17 cellular contexts compared by ENCODE assay signal in the genomic region with DNA sequence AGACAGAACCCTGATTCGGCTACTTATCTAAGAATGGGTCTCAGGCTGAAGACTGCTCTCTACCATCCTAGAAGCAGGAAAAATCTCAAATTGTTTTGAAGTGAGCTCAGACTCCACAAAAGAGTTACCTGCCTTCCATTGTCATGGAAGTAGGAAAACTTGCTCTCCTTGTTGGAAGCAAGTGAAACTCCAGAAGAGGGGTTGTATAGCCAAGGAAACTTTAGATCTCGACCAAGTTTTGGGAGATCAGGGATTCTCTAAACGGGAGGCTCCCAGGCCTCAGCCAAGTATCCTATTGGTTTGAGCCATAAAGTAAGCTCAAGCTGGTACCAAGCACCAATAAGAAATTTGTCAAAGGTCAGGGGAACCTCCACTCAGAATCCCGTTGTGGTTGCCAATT.
"Had no signal": no experiment of that assay in that cellular context is flagged by ENCODE, and none has a peak within 500 bp of the region (broad histone marks: within the 10 kb centered on the region; RNA-seq: fewer than 3 reads in every experiment).

No MANE protein-coding gene starts in this region.

- DNase-seq: effector memory CD4-positive, alpha-beta T cell; foreskin keratinocyte; kidney glomerular epithelial cell; mammary epithelial cell; mucosa of descending colon; naive thymus-derived CD8-positive, alpha-beta T cell; posterior cingulate gyrus; spleen; stimulated activated CD4-positive, alpha-beta T cell treated with anti-CD3 and anti-CD28 coated beads, Interleukin-15, amount 100 ng/mL, for 24 hours; stimulated activated CD4-positive, alpha-beta T cell treated with anti-CD3 and anti-CD28 coated beads, Interleukin-1b, Interleukin-23, amount 100 ng/mL, for 48 hours; stimulated activated CD4-positive, alpha-beta T cell treated with anti-CD3 and anti-CD28 coated beads, Interleukin-4, amount 100 ng/mL, for 24 hours had no signal

- ATAC-seq: foreskin keratinocyte; left lobe of liver; mucosa of descending colon; naive thymus-derived CD8-positive, alpha-beta T cell had no signal

- H3K4me1 ChIP-seq: foreskin keratinocyte, spleen had no signal

- H3K27ac ChIP-seq: epithelial cell of prostate, foreskin keratinocyte, neutrophil, spleen, tibial nerve had no signal

- H3K9me3 Mint-ChIP-seq: stimulated activated memory B cell treated with anti-CD40 and anti-IgM and Interleukin-4, amounts not matched to agents 10 μg/mL and 1 μg/mL and 100 μg/mL, for 72 hours; stimulated activated naive CD8-positive, alpha-beta T cell treated with anti-CD3 and anti-CD28 coated beads, Interleukin-15, Interleukin-2, amounts not matched to agents 100 ng/mL and 50 ng/mL, for 24 hours had no signal

- H3K9me3 ChIP-seq: mucosa of descending colon, neutrophil, spleen, tibial nerve had no signal

- H3K4me3 ChIP-seq: mucosa of descending colon, spleen, tibial nerve had no signal

- H3K27me3 Mint-ChIP-seq: stimulated activated memory B cell treated with anti-CD40 and anti-IgM and Interleukin-4, amounts not matched to agents 10 μg/mL and 1 μg/mL and 100 μg/mL, for 72 hours had no signal

- H3K27ac Mint-ChIP-seq: naive thymus-derived CD8-positive, alpha-beta T cell; stimulated activated memory B cell treated with anti-CD40 and anti-IgM and Interleukin-4, amounts not matched to agents 10 μg/mL and 1 μg/mL and 100 μg/mL, for 72 hours; stimulated activated naive CD8-positive, alpha-beta T cell treated with anti-CD3 and anti-CD28 coated beads, Interleukin-15, Interleukin-2, amounts not matched to agents 100 ng/mL and 50 ng/mL, for 24 hours had no signal

- H3K36me3 ChIP-seq: neutrophil, spleen, tibial nerve had no signal

- H3K27me3 ChIP-seq: foreskin keratinocyte, spleen, tibial nerve had no signal

- H3K4me3 Mint-ChIP-seq: naive thymus-derived CD8-positive, alpha-beta T cell; stimulated activated memory B cell treated with anti-CD40 and anti-IgM and Interleukin-4, amounts not matched to agents 10 μg/mL and 1 μg/mL and 100 μg/mL, for 72 hours; stimulated activated naive CD8-positive, alpha-beta T cell treated with anti-CD3 and anti-CD28 coated beads, Interleukin-15, Interleukin-2, amounts not matched to agents 100 ng/mL and 50 ng/mL, for 24 hours had no signal
